Comparison of ENCODE assay signal across 8 cellular contexts in genomic region chr11:62124186-62125113, GRCh38. TPM values are rescaled to one million over a fixed set of nuclear protein-coding genes. Genes with fewer than 3 reads are reported as not detected.
A peak's percentile ranks its signal among the peaks of the same experiment; 100 is the strongest.
DNase-seq lines count a peak whose midpoint lies in the region; ATAC-seq and TF ChIP-seq lines count a peak whose summit lies in the region.

No MANE protein-coding gene starts in this region.

- peaks cover 3% of the 10 kb centered on the region for H3K27me3 Mint-ChIP-seq in activated naive CD8-positive, alpha-beta T cell treated with anti-CD3 and anti-CD28 coated beads for 36 hours

- H3K4me3 Mint-ChIP-seq in activated naive CD8-positive, alpha-beta T cell treated with anti-CD3 and anti-CD28 coated beads for 36 hours: peak overlapping the region; percentile 89

- no peaks in the 10 kb centered on the region for H4K20me1 ChIP-seq in HCT116 (ENCODE audit: insufficient read depth)

- peaks cover 29% of the 10 kb centered on the region for H3K36me3 Mint-ChIP-seq in activated naive CD8-positive, alpha-beta T cell treated with anti-CD3 and anti-CD28 coated beads for 36 hours

- H3K27ac ChIP-seq in HCT116 (ENCODE audit: low read depth, low read length): peak overlapping the region; percentile 65

- no peak for TF ChIP-seq CTCF in HCT116 (IDR thresholded peaks at IDR 0.05 in 2 of 3, conservative IDR thresholded peaks at IDR 0.05 in 1 of 3; ENCODE audit: borderline replicate concordance in 1 of 3, insufficient read depth in 1 of 3, low read depth in 2 of 3, low read length in 2 of 3)

- H3K27ac Mint-ChIP-seq in activated naive CD8-positive, alpha-beta T cell treated with anti-CD3 and anti-CD28 coated beads for 36 hours: peak overlapping the region; percentile 91

- peak; percentile 37 for ATAC-seq in HCT116
- ATAC-seq in left ventricle myocardium superior: peak; percentile 32
- ATAC-seq in GM19351 (IDR thresholded peaks at IDR 0.05; ENCODE audit: unreplicated experiment): no peak

- no peaks in the 10 kb centered on the region for H3K9me2 ChIP-seq in HCT116 (ENCODE audit: insufficient read depth)

- intact Hi-C loops in HCT116 (cut with micrococcal nuclease) (no loop called here), left ventricle myocardium superior (cut with micrococcal nuclease) (no loop called here)

- TF ChIP-seq POLR2A in HCT116 (IDR thresholded peaks at IDR 0.05; ENCODE audit: borderline replicate concordance, extremely low read depth, insufficient read depth, insufficient read length): no peak

- RAD21 ChIA-PET in HCT116 (lab: Charles Lee; ENCODE audit: low non-redundant PET in 1 of 2, low total read pairs in 2 of 2, uncharacterized antibody in 2 of 2, unreplicated experiment in 2 of 2): no interaction called here

- TF ChIP-seq RAD21 in HCT116 (IDR thresholded peaks at IDR 0.05; ENCODE audit: low read depth): no peak

- POLR2A ChIA-PET in HCT116 (lab: Charles Lee): no interaction called here

- peak overlapping the region; percentile 85 for H3K9ac ChIP-seq in HCT116 (ENCODE audit: low read length)

- H3K9me3 Mint-ChIP-seq in activated naive CD8-positive, alpha-beta T cell treated with anti-CD3 and anti-CD28 coated beads for 36 hours: no peaks in the 10 kb centered on the region

- H2AFZ ChIP-seq in HCT116 (ENCODE audit: low read depth, low read length, poor library complexity, severe bottlenecking): no peak overlapping the region

- H3K27me3 ChIP-seq in HCT116 (ENCODE audit: insufficient read depth, low read length): no peaks in the 10 kb centered on the region

- peak overlapping the region; percentile 93 for H3K4me2 ChIP-seq in HCT116 (ENCODE audit: low read length)

- peaks cover 5 to 13% of the 10 kb centered on the region in 2 experiments; a peak in 2 of 4 replicates for H3K36me3 ChIP-seq in HCT116 (ENCODE audit: control insufficient read depth in 1 of 2, insufficient read depth in 2 of 2, low read length in 2 of 2)

- DNase-seq in SIG-M5 treated with dmso at 0.1 percent for 504 hours (lab: John Stamatoyannopoulos, UW; ENCODE audit: unreplicated experiment) (peak; percentile 12), SIG-M5 (lab: John Stamatoyannopoulos, UW) (no peak), HCT116 (ENCODE audit: low read depth, low spot score) (no peak), NCI-H146 (lab: John Stamatoyannopoulos, UW) (peak; percentile 53), left ventricle myocardium superior (peak; percentile 47), renal cortical epithelial cell (ENCODE audit: low read depth) (peak; percentile 35)
- peak; percentile 36 for DNase-seq in activated naive CD8-positive, alpha-beta T cell treated with anti-CD3 and anti-CD28 coated beads for 36 hours

- CTCF ChIA-PET in HCT116 (lab: Charles Lee): interaction anchor here (0.7 to 1.3 kb wide), 2 partner anchors 10 to 17 kb away, joined by 3 to 5 read pairs; no protein-coding TSS in a partner anchor

- BruUV-seq in HCT116 (replicated peaks; lab: Mats Ljungman, UMichigan): TSS peak; percentile 63

- H3K4me1 ChIP-seq in HCT116 (ENCODE audit: control insufficient read depth in 1 of 2, insufficient read depth in 2 of 2, low read length in 2 of 2): peaks cover 9 to 18% of the 10 kb centered on the region in 2 experiments

- no peaks in the 10 kb centered on the region for H3K9me3 ChIP-seq in HCT116 (ENCODE audit: control insufficient read depth in 1 of 2, insufficient read depth in 1 of 2, low read depth in 1 of 2, low read length in 2 of 2)

- peak overlapping the region; percentile 96 to 98 for H3K4me3 ChIP-seq in HCT116 (replicated peaks in 1 of 2; ENCODE audit: low read depth in 1 of 2, low read length in 2 of 2)

- peaks cover 56% of the 10 kb centered on the region for H3K79me2 ChIP-seq in HCT116 (ENCODE audit: insufficient read depth, low read length)

- peaks cover 23% of the 10 kb centered on the region for H3K4me1 Mint-ChIP-seq in activated naive CD8-positive, alpha-beta T cell treated with anti-CD3 and anti-CD28 coated beads for 36 hours

TF ChIP-seq in HCT116, 20 proteins besides CTCF, POLR2A, EP300 and RAD21:
- TF ChIP-seq CBX3 (IDR thresholded peaks at IDR 0.05; ENCODE audit: low read depth): no peak
- no peak for TF ChIP-seq ZNF274 (IDR thresholded peaks at IDR 0.05; ENCODE audit: low read depth, low read length)
- no peak for TF ChIP-seq EZH2 (IDR thresholded peaks at IDR 0.05)
- TF ChIP-seq CEBPB (IDR thresholded peaks at IDR 0.05; ENCODE audit: low read depth): no peak
- no peak for TF ChIP-seq FOSL1 (IDR thresholded peaks at IDR 0.05; ENCODE audit: low read depth)
- no peak for TF ChIP-seq ELF1 (IDR thresholded peaks at IDR 0.05; ENCODE audit: borderline replicate concordance, low read depth)
- TF ChIP-seq YY1 (IDR thresholded peaks at IDR 0.05; ENCODE audit: extremely low read depth, insufficient replicate concordance, low read depth, low read length): no peak
- TF ChIP-seq SP1 (IDR thresholded peaks at IDR 0.05; ENCODE audit: low read depth): no peak
- TF ChIP-seq TCF7L2 (IDR thresholded peaks at IDR 0.05; ENCODE audit: borderline replicate concordance, extremely low read depth, insufficient read depth, insufficient read length): no peak
- no peak for TF ChIP-seq REST (IDR thresholded peaks at IDR 0.05; ENCODE audit: low read depth)
- peak; percentile 11; the same call in 1 of the 2 replicates for TF ChIP-seq MAX (IDR thresholded peaks at IDR 0.05)
- peak; percentile 79 for TF ChIP-seq SIN3A (IDR thresholded peaks at IDR 0.05; ENCODE audit: low read depth)
- TF ChIP-seq SRF (IDR thresholded peaks at IDR 0.05; ENCODE audit: low read depth): no peak
- peak; percentile 33; the same call in 1 of the 2 replicates for TF ChIP-seq ZFX (IDR thresholded peaks at IDR 0.05)
- no peak for TF ChIP-seq EZH2phosphoT487 (IDR thresholded peaks at IDR 0.05; ENCODE audit: borderline replicate concordance)
- TF ChIP-seq ATF3 (IDR thresholded peaks at IDR 0.05): no peak
- no peak for TF ChIP-seq JUND (IDR thresholded peaks at IDR 0.05)
- TF ChIP-seq POLR2AphosphoS5 (IDR thresholded peaks at IDR 0.05; ENCODE audit: low read depth, low read length): no peak
- TF ChIP-seq EGR1 (IDR thresholded peaks at IDR 0.05; ENCODE audit: low read depth): peak; percentile 61
- TF ChIP-seq ZBTB33 (IDR thresholded peaks at IDR 0.05; ENCODE audit: extremely low read depth, insufficient replicate concordance, low read length): no peak

RNA-seq across cellular contexts. Expression of gene INCENP, which starts 0.6 kb away (rescaled TPM):
- total RNA-seq in HCT116 (2021; ENCODE audit: unreplicated experiment) (118 TPM), left ventricle myocardium superior (11.6 TPM), renal cortical epithelial cell (10.9 and 13.0 TPM in 2 replicates)
- polyA plus RNA-seq in HCT116 (2012): 60.3 and 66.2 TPM in 2 replicates
- total RNA-seq in activated naive CD8-positive, alpha-beta T cell treated with anti-CD3 and anti-CD28 coated beads for 36 hours: 100 to 1,000 TPM; 105 to 107 TPM

Comparison
In these comparisons a context has a peak if more than half of its experiments do, and no peak if none do; other contexts are left out.
1. DNase-seq: peak in SIG-M5 treated with dmso at 0.1 percent for 504 hours (single experiment), NCI-H146 (single experiment), activated naive CD8-positive, alpha-beta T cell treated with anti-CD3 and anti-CD28 coated beads for 36 hours (single experiment), left ventricle myocardium superior (single experiment) and renal cortical epithelial cell (single experiment); none in SIG-M5 (single experiment) and HCT116 (single experiment).